Comparison of ENCODE assay signal across 27 cellular contexts in genomic region chr3:15215996-15216395, GRCh38. TPM values are rescaled to one million over a fixed set of nuclear protein-coding genes. Genes with fewer than 3 reads are reported as not detected.
DNase-seq lines count a peak whose midpoint lies in the region; ATAC-seq and TF ChIP-seq lines count a peak whose summit lies in the region.
"Had no signal": no experiment of that assay in that cellular context is flagged by ENCODE, and none has a peak within 500 bp of the region (broad histone marks: within the 10 kb centered on the region; RNA-seq: fewer than 3 reads in every experiment).

No MANE protein-coding gene starts in this region.

- no peak overlapping the region for H3K9ac ChIP-seq in Karpas-422 (ENCODE audit: low read length)

- H3K27me3 ChIP-seq in Karpas-422 (ENCODE audit: low read length) (no peaks in the 10 kb centered on the region), ovary (no peaks in the 10 kb centered on the region)
- H3K27me3 ChIP-seq: stomach, tibial nerve had no signal

- H3K4me1 ChIP-seq in Karpas-422 (ENCODE audit: low read length), result peaks cover 34% of the 10 kb centered on the region
- H3K4me1 ChIP-seq in ovary (ENCODE audit: insufficient read depth), result peaks cover 4% of the 10 kb centered on the region

- H3K4me3 ChIP-seq in Karpas-422 (ENCODE audit: low read length) (no peak overlapping the region), ovary (no peak overlapping the region)
- H3K4me3 ChIP-seq: lung, smooth muscle cell, stomach, tibial nerve had no signal

- TF ChIP-seq POLR2A in ovary (IDR thresholded peaks at IDR 0.05), result no peak

- H3K4me2 ChIP-seq in Karpas-422 (ENCODE audit: low read depth, low read length, poor library complexity, severe bottlenecking), result no peak overlapping the region
- H3K4me2 ChIP-seq: smooth muscle cell had no signal

- H4K20me1 ChIP-seq in Karpas-422 (ENCODE audit: insufficient read depth, low read depth, low read length), result no peaks in the 10 kb centered on the region

- H3K9me3 ChIP-seq in Karpas-422 (ENCODE audit: low read length), result no peaks in the 10 kb centered on the region
- no peaks in the 10 kb centered on the region for H3K9me3 ChIP-seq in ovary
- H3K9me3 ChIP-seq: stomach, tibial nerve had no signal

- H3K27ac ChIP-seq in Karpas-422 (ENCODE audit: low read length) (peak overlapping the region; percentile 74; the same call in 1 of the 2 replicates), ovary (no peak overlapping the region)
- H3K27ac ChIP-seq: stomach, tibial nerve, VCaP had no signal

- TF ChIP-seq EP300 in ovary (IDR thresholded peaks at IDR 0.05), result no peak

- DNase-seq in CD1c-positive myeloid dendritic cell (ENCODE audit: extremely low spot score) (peak; percentile 39), Karpas-422 (no peak), fibroblast of gingiva (ENCODE audit: low read depth) (peak; percentile 52), stromal cell of bone marrow (ENCODE audit: low read depth) (peak; percentile 29), ovary (no peak), NCI-H187 (lab: John Stamatoyannopoulos, UW) (no peak)
- DNase-seq: activated CD4-positive, alpha-beta T cell treated with anti-CD3 and anti-CD28 coated beads, Interleukin-2, amount 10 ng/mL, durations not matched to agents 7 days and 5 days; aorta; CD4-positive, alpha-beta memory T cell; GOT3; head of caudate nucleus; kidney glomerular epithelial cell; NCI-H1092 treated with DMSO at 0.1 percent for 48 hours; NCI-H1930; NCI-H526; SHP77; stimulated activated CD4-positive, alpha-beta T cell treated with anti-CD3 and anti-CD28 coated beads, Interleukin-1b, Interleukin-23, amount 100 ng/mL, for 48 hours; stimulated activated CD8-positive, alpha-beta memory T cell treated with anti-CD3 and anti-CD28 coated beads, Interleukin-4, amount 100 ng/mL, for 48 hours; stomach; T-helper 9 cell had no signal

- TF ChIP-seq CTCF in ovary (IDR thresholded peaks at IDR 0.05), result no peak

- H3K79me2 ChIP-seq in Karpas-422 (ENCODE audit: low read length), result peaks cover 62% of the 10 kb centered on the region

- H3K9me2 ChIP-seq in Karpas-422 (replicated peaks; ENCODE audit: insufficient read depth, low read length), result no peaks in the 10 kb centered on the region

- 60 to 69% (median 67%) methylated on average over 2 of the region's 2 CpGs for WGBS in ovary, 3 donors

- ATAC-seq in HG02973 (IDR thresholded peaks at IDR 0.05; ENCODE audit: unreplicated experiment), result no peak
- ATAC-seq: activated naive CD4-positive, alpha-beta T cell treated with anti-CD3 and anti-CD28 coated beads, Interleukin-2, amount 50 U/mL, for 72 hours; Panc1 had no signal

- H3K36me3 ChIP-seq in Karpas-422 (ENCODE audit: insufficient read depth, low read length) (peaks cover 72% of the 10 kb centered on the region), ovary (no peaks in the 10 kb centered on the region)

- H2AFZ ChIP-seq in Karpas-422 (ENCODE audit: low read length), result no peak overlapping the region

- intact Hi-C loops in ovary (cut with DNase I), result no loop called here

RNA-seq across cellular contexts. Expression of gene CAPN7, which starts 9.9 kb away (rescaled TPM):
- 31.5 and 36.5 TPM in 2 replicates for total RNA-seq in Karpas-422 (2014; rRNA removed; shearing (Covaris generic); ENCODE audit: low replicate concordance)
- total RNA-seq in ovary, result 10 to 100 TPM; 44.1 to 70.4 (median 54.8) TPM
- polyA plus RNA-seq in ovary, result 10 to 100 TPM; 20.7 to 32.0 TPM

Comparison
In these comparisons a context has a peak if more than half of its experiments do, and no peak if none do; other contexts are left out.
1. DNase-seq: peak in CD1c-positive myeloid dendritic cell (single experiment), fibroblast of gingiva (single experiment) and stromal cell of bone marrow (single experiment); none in Karpas-422 (single experiment), ovary (0 of 5) and NCI-H187 (0 of 2).